9 cellular contexts compared by ENCODE assay signal in the genomic region with DNA sequence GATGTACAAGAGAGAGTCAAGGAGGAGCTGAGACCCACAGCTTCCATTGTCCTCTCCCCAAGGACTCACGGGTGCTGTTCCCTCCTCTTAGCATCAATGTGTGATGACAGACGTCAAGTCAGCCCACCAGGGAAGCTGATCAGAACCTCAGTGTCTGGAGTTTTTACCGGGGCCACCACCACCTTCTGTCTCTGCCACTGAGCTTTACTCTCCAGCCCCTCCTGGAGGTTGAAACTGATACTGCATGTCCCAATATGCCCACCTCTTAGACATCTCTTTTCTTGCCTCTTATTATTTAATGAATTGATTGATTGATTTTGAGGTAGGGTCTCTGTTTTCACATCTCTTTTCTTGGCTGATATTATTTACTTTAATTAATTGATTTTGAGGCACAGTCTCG. TPM values are rescaled to one million over a fixed set of nuclear protein-coding genes. Genes with fewer than 3 reads are reported as not detected.
A peak's percentile ranks its signal among the peaks of the same experiment; 100 is the strongest.
DNase-seq lines count a peak whose midpoint lies in the region; ATAC-seq and TF ChIP-seq lines count a peak whose summit lies in the region.
"Had no signal": no experiment of that assay in that cellular context is flagged by ENCODE, and none has a peak within 500 bp of the region (broad histone marks: within the 10 kb centered on the region; RNA-seq: fewer than 3 reads in every experiment).

No MANE protein-coding gene starts in this region.

- no peak for TF ChIP-seq POLR2A in erythroblast (IDR thresholded peaks at IDR 0.05; ENCODE audit: low read length)

- TF ChIP-seq CTCF in osteoblast (IDR thresholded peaks at IDR 0.05; ENCODE audit: extremely low read depth, low read depth, low read length): peak; percentile 78

- no peaks in the 10 kb centered on the region for H4K20me1 ChIP-seq in osteoblast (ENCODE audit: insufficient read depth, low read length)

- no peak overlapping the region for H3K4me3 ChIP-seq in osteoblast (ENCODE audit: insufficient read depth, low read length)

- DNase-seq in DMS114 treated with DMSO at 0.1 percent for 48 hours (lab: John Stamatoyannopoulos, UW; ENCODE audit: unreplicated experiment) (peak; percentile 35), NOMO-1 (lab: John Stamatoyannopoulos, UW; ENCODE audit: unreplicated experiment in 2 of 2) (peak; percentile 83 to 85), erythroblast (lab: John Stamatoyannopoulos, UW) (peak; percentile 85 to 86), osteoblast (ENCODE audit: insufficient read length, low spot score, missing footprints) (peak; percentile 88), NCI-H2081 treated with DMSO at 0.1 percent for 48 hours (lab: John Stamatoyannopoulos, UW) (no peak), SW 1271 (lab: John Stamatoyannopoulos, UW) (no peak)
- DNase-seq in activated CD8-positive, alpha-beta memory T cell treated with anti-CD3 and anti-CD28 coated beads for 4 hours (ENCODE audit: low read depth in 2 of 2): peak; percentile 42 to 46

- no peak overlapping the region for H3K4me2 ChIP-seq in osteoblast (ENCODE audit: insufficient read depth, low read length)

- H3K36me3 ChIP-seq in osteoblast (ENCODE audit: insufficient read depth, low read length): no peaks in the 10 kb centered on the region

- H3K9me3 ChIP-seq in osteoblast (ENCODE audit: low read depth, low read length): no peaks in the 10 kb centered on the region

- peak; percentile 41 for ATAC-seq in HG02798 (IDR thresholded peaks at IDR 0.05; ENCODE audit: poor library complexity, unreplicated experiment)

- no peak overlapping the region for H3K27ac ChIP-seq in osteoblast (ENCODE audit: low read depth, low read length)

- H2AFZ ChIP-seq in osteoblast (ENCODE audit: low read length): no peak overlapping the region

- no peaks in the 10 kb centered on the region for H3K27me3 ChIP-seq in osteoblast (ENCODE audit: insufficient read depth, low read length)

- no peaks in the 10 kb centered on the region for H3K4me1 ChIP-seq in osteoblast (ENCODE audit: insufficient read depth, low read length)

- H3K79me2 ChIP-seq in osteoblast (ENCODE audit: insufficient read depth, low read length): no peaks in the 10 kb centered on the region

RNA-seq across cellular contexts. Expression of a gene that starts 10.3 kb away (rescaled TPM):
- 17.7 and 18.5 TPM in 2 replicates for total RNA-seq in osteoblast

RNA-seq across cellular contexts. Expression of a gene that starts 33.7 kb away (rescaled TPM):
- 0.36 TPM in 1 of 2 replicates, not detected in the other for total RNA-seq in osteoblast
- total RNA-seq: T-helper 2 cell treated with Interferon-gamma antibody and Interleukin-4, amounts not matched to agents 100 ng/mL and 5 ng/mL, for 36 hours had no signal

RNA-seq across cellular contexts. Expression of a gene that starts 44.1 kb away (rescaled TPM):
- total RNA-seq in osteoblast: under 0.01 TPM in 1 of 2 replicates, not detected in the other

Comparison
In these comparisons a context has a peak if more than half of its experiments do, and no peak if none do; other contexts are left out.
1. DNase-seq: peak in DMS114 treated with DMSO at 0.1 percent for 48 hours (single experiment), NOMO-1 (2 of 2), activated CD8-positive, alpha-beta memory T cell treated with anti-CD3 and anti-CD28 coated beads for 4 hours (2 of 2), erythroblast (2 of 2) and osteoblast (single experiment); none in NCI-H2081 treated with DMSO at 0.1 percent for 48 hours (single experiment) and SW 1271 (0 of 2).